21 cellular contexts compared by ENCODE assay signal in genomic region chr7:39272111-39272510, GRCh38.
"Had no signal": no experiment of that assay in that cellular context is flagged by ENCODE, and none has a peak within 500 bp of the region (broad histone marks: within the 10 kb centered on the region; RNA-seq: fewer than 3 reads in every experiment).

No MANE protein-coding gene starts in this region.

- ATAC-seq: gastrocnemius medialis; mucosa of descending colon; naive thymus-derived CD4-positive, alpha-beta T cell; sciatic nerve; stimulated activated naive B cell treated with anti-CD40 and anti-IgM and Interleukin-4, amounts not matched to agents 10 μg/mL and 1 μg/mL and 100 μg/mL, for 72 hours; stimulated activated naive CD8-positive, alpha-beta T cell treated with anti-CD3 and anti-CD28 coated beads, Interleukin-15, amount 100 ng/mL, for 72 hours had no signal

- FAIRE-seq: endometrium, islet of Langerhans had no signal

- DNase-seq: effector memory CD4-positive, alpha-beta T cell; mesenchymal stem cell; naive thymus-derived CD4-positive, alpha-beta T cell; nephron progenitor cell; spleen; stimulated activated CD4-positive, alpha-beta T cell treated with anti-CD3 and anti-CD28 coated beads, Interleukin-2, amount 100 ng/mL, for 48 hours; stimulated activated naive B cell treated with anti-CD40 and anti-IgM and Interleukin-4, amounts not matched to agents 10 μg/mL and 1 μg/mL and 100 μg/mL, for 72 hours; stimulated activated naive CD8-positive, alpha-beta T cell treated with anti-CD3 and anti-CD28 coated beads, Interleukin-15, amount 100 ng/mL, for 72 hours had no signal

- H3K9me3 ChIP-seq: gastrocnemius medialis, left lung, mucosa of descending colon, prostate gland, right atrium auricular region, spleen, suprapubic skin, transverse colon, upper lobe of right lung, uterus had no signal

- H3K36me3 ChIP-seq: gastrocnemius medialis, left lung, prostate gland, right atrium auricular region, spleen, suprapubic skin, transverse colon, upper lobe of right lung, uterus had no signal

- H3K4me1 ChIP-seq: gastrocnemius medialis, left lung, prostate gland, spleen, transverse colon, upper lobe of right lung, uterus had no signal

- H3K27ac ChIP-seq: coronary artery, gastrocnemius medialis, left lung, prostate gland, right atrium auricular region, spleen, suprapubic skin, transverse colon, upper lobe of right lung, uterus had no signal

- H3K4me3 ChIP-seq: gastrocnemius medialis, left lung, mucosa of descending colon, prostate gland, right atrium auricular region, spleen, suprapubic skin, transverse colon, upper lobe of right lung, uterus had no signal
